Comparison of ENCODE assay signal across 8 cellular contexts in genomic region chr2:153477641-153478288, GRCh38. TPM values are rescaled to one million over a fixed set of nuclear protein-coding genes. Genes with fewer than 3 reads are reported as not detected.
DNase-seq lines count a peak whose midpoint lies in the region; ATAC-seq and TF ChIP-seq lines count a peak whose summit lies in the region.

No MANE protein-coding gene starts in this region.

- peaks cover 20% of the 10 kb centered on the region for H3K4me1 Mint-ChIP-seq in activated CD4-positive, alpha-beta T cell treated with anti-CD3 and anti-CD28 coated beads for 36 hours
- peaks cover 9% of the 10 kb centered on the region for H3K4me1 Mint-ChIP-seq in activated T-helper 2 cell treated with anti-CD3 and anti-CD28 coated beads, Interferon-gamma antibody, Interleukin-2, Interleukin-4, amounts not matched to agents 10 μg/mL and 5 μg/mL and 100 μg/mL, durations not matched to agents 14 hours and 24 hours and 36 hours (ENCODE audit: low read depth)

- H3K4me1 ChIP-seq in suprapubic skin (peaks cover 32% of the 10 kb centered on the region), BE2C (no peaks in the 10 kb centered on the region)

- no peaks in the 10 kb centered on the region for H3K9me3 Mint-ChIP-seq in activated CD4-positive, alpha-beta T cell treated with anti-CD3 and anti-CD28 coated beads for 36 hours (ENCODE audit: low read depth)
- H3K9me3 Mint-ChIP-seq in activated T-helper 2 cell treated with anti-CD3 and anti-CD28 coated beads, Interferon-gamma antibody, Interleukin-2, Interleukin-4, amounts not matched to agents 10 μg/mL and 5 μg/mL and 100 μg/mL, durations not matched to agents 14 hours and 24 hours and 36 hours = no peaks in the 10 kb centered on the region

- peak overlapping the region; percentile 34 for H3K4me3 Mint-ChIP-seq in activated CD4-positive, alpha-beta T cell treated with anti-CD3 and anti-CD28 coated beads for 36 hours
- H3K4me3 Mint-ChIP-seq in activated T-helper 2 cell treated with anti-CD3 and anti-CD28 coated beads, Interferon-gamma antibody, Interleukin-2, Interleukin-4, amounts not matched to agents 10 μg/mL and 5 μg/mL and 100 μg/mL, durations not matched to agents 14 hours and 24 hours and 36 hours (ENCODE audit: low read depth) = peak overlapping the region; percentile 61

- WGBS in suprapubic skin = 6% methylated on average over 27 of the region's 38 CpGs

- peaks cover 36% of the 10 kb centered on the region for H3K27me3 ChIP-seq in suprapubic skin
- peaks cover 34% of the 10 kb centered on the region for H3K27me3 ChIP-seq in BE2C

- no peak overlapping the region for H3K27ac Mint-ChIP-seq in activated CD4-positive, alpha-beta T cell treated with anti-CD3 and anti-CD28 coated beads for 36 hours
- no peak overlapping the region for H3K27ac Mint-ChIP-seq in activated T-helper 2 cell treated with anti-CD3 and anti-CD28 coated beads, Interferon-gamma antibody, Interleukin-2, Interleukin-4, amounts not matched to agents 10 μg/mL and 5 μg/mL and 100 μg/mL, durations not matched to agents 14 hours and 24 hours and 36 hours

- no peak overlapping the region for H3K27ac ChIP-seq in suprapubic skin

- no peak for ATAC-seq in activated CD4-positive, alpha-beta T cell treated with anti-CD3 and anti-CD28 coated beads for 36 hours
- no peak for ATAC-seq in HG02970 (IDR thresholded peaks at IDR 0.05; ENCODE audit: low FRiP score, unreplicated experiment)

- TF ChIP-seq POLR2A in suprapubic skin (IDR thresholded peaks at IDR 0.05) = no peak

- H3K9me3 ChIP-seq in suprapubic skin (no peaks in the 10 kb centered on the region), BE2C (no peaks in the 10 kb centered on the region)

- peaks cover 63% of the 10 kb centered on the region for H3K27me3 Mint-ChIP-seq in activated CD4-positive, alpha-beta T cell treated with anti-CD3 and anti-CD28 coated beads for 36 hours
- peaks cover 57% of the 10 kb centered on the region for H3K27me3 Mint-ChIP-seq in activated T-helper 2 cell treated with anti-CD3 and anti-CD28 coated beads, Interferon-gamma antibody, Interleukin-2, Interleukin-4, amounts not matched to agents 10 μg/mL and 5 μg/mL and 100 μg/mL, durations not matched to agents 14 hours and 24 hours and 36 hours (ENCODE audit: low read depth)

- POLR2A ChIA-PET in activated CD4-positive, alpha-beta T cell treated with anti-CD3 and anti-CD28 coated beads for 36 hours (lab: Charles Lee) = no interaction called here

- TF ChIP-seq EP300 in suprapubic skin (IDR thresholded peaks at IDR 0.05) = no peak

- DNase-seq in activated CD4-positive, alpha-beta T cell treated with anti-CD3 and anti-CD28 coated beads for 36 hours = peak; percentile 13
- DNase-seq in activated CD4-positive, alpha-beta T cell treated with anti-CD3 and anti-CD28 coated beads for 4 hours = no peak
- no peak for DNase-seq in activated T-helper 2 cell treated with anti-CD3 and anti-CD28 coated beads, Interferon-gamma antibody, Interleukin-2, Interleukin-4, amounts not matched to agents 10 μg/mL and 5 μg/mL and 100 μg/mL, durations not matched to agents 14 hours and 24 hours and 36 hours (ENCODE audit: low spot score)
- DNase-seq in left kidney (ENCODE audit: low read depth, low spot score) (peak; percentile 61), suprapubic skin (ENCODE audit: low spot score in 2 of 2) (no peak), BE2C (no peak), mucosa of gallbladder (ENCODE audit: low spot score) (no peak)

- H3K36me3 ChIP-seq in suprapubic skin (no peaks in the 10 kb centered on the region), BE2C (no peaks in the 10 kb centered on the region)

- H3K36me3 Mint-ChIP-seq in activated CD4-positive, alpha-beta T cell treated with anti-CD3 and anti-CD28 coated beads for 36 hours (ENCODE audit: low read depth) = no peaks in the 10 kb centered on the region
- no peaks in the 10 kb centered on the region for H3K36me3 Mint-ChIP-seq in activated T-helper 2 cell treated with anti-CD3 and anti-CD28 coated beads, Interferon-gamma antibody, Interleukin-2, Interleukin-4, amounts not matched to agents 10 μg/mL and 5 μg/mL and 100 μg/mL, durations not matched to agents 14 hours and 24 hours and 36 hours (ENCODE audit: low read depth)

- CTCF ChIA-PET in activated CD4-positive, alpha-beta T cell treated with anti-CD3 and anti-CD28 coated beads for 36 hours (lab: Charles Lee) = interaction anchor here (1.0 kb wide), 1 partner anchor 611 kb away, joined by 3 read pairs; no protein-coding TSS in a partner anchor

- intact Hi-C loops in activated CD4-positive, alpha-beta T cell treated with anti-CD3 and anti-CD28 coated beads for 36 hours (cut with DNase I, micrococcal nuclease) = loop anchor here in 1 of 2 experiments (1.0 to 5.0 kb wide), 5 partner anchors 314 to 1440 kb away; no protein-coding TSS in a partner anchor
- intact Hi-C loops in activated T-helper 2 cell treated with anti-CD3 and anti-CD28 coated beads, Interferon-gamma antibody, Interleukin-2, Interleukin-4, amounts not matched to agents 10 μg/mL and 5 μg/mL and 100 μg/mL, durations not matched to agents 14 hours and 24 hours and 36 hours (cut with micrococcal nuclease) = loop anchor here (2.0 to 5.0 kb wide), 3 partner anchors 315 to 551 kb away; partner anchors contain the start of gene GALNT13

- peak overlapping the region; percentile 61 for H3K4me3 ChIP-seq in suprapubic skin
- no peak overlapping the region for H3K4me3 ChIP-seq in BE2C (ENCODE audit: low read depth, low read length)

- no peak for TF ChIP-seq CTCF in suprapubic skin (IDR thresholded peaks at IDR 0.05)
- no peak for TF ChIP-seq CTCF in BE2C (IDR thresholded peaks at IDR 0.05; ENCODE audit: low read depth, low read length)

RNA-seq across cellular contexts. Expression of gene RPRM, which starts 0.8 kb away (rescaled TPM):
- total RNA-seq in activated CD4-positive, alpha-beta T cell treated with anti-CD3 and anti-CD28 coated beads for 36 hours = not detected
- not detected in 2 replicates for total RNA-seq in activated T-helper 2 cell treated with anti-CD3 and anti-CD28 coated beads, Interferon-gamma antibody, Interleukin-2, Interleukin-4, amounts not matched to agents 10 μg/mL and 5 μg/mL and 100 μg/mL, durations not matched to agents 14 hours and 24 hours and 36 hours
- total RNA-seq in suprapubic skin (1 to 10 TPM in 1 of 4 donors, not detected in 3; 1.5 TPM), mucosa of gallbladder (not detected)
- polyA plus RNA-seq in BE2C (2012; ENCODE audit: insufficient read depth, insufficient read length, low read depth) = not detected

Comparison
In these comparisons a context has a peak if more than half of its experiments do, and no peak if none do; other contexts are left out.
1. DNase-seq: peak in activated CD4-positive, alpha-beta T cell treated with anti-CD3 and anti-CD28 coated beads for 36 hours (single experiment) and left kidney (single experiment); none in activated CD4-positive, alpha-beta T cell treated with anti-CD3 and anti-CD28 coated beads for 4 hours (0 of 2), activated T-helper 2 cell treated with anti-CD3 and anti-CD28 coated beads, Interferon-gamma antibody, Interleukin-2, Interleukin-4, amounts not matched to agents 10 μg/mL and 5 μg/mL and 100 μg/mL, durations not matched to agents 14 hours and 24 hours and 36 hours (single experiment), suprapubic skin (0 of 2), BE2C (single experiment) and mucosa of gallbladder (single experiment).